Comparison of ENCODE assay signal across 24 cellular contexts in the genomic region with DNA sequence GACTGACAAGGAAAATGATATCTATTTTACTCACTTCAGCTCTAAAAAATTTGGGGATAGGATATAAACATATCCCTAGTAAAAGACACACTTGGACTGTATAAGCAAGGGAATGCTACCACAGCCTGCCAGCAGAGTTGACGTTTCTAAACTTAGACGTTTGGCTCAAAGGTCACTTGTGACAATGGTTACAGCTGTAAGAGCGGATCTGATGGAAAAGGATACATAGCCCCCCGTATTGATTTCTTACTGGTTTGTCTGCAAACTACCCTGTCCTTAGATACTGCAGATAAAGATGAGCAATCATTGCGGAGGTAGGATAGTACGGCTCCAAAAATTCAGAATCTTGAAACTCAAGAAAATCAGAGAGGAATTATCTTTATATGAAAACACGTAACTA.
DNase-seq lines count a peak whose midpoint lies in the region; ATAC-seq and TF ChIP-seq lines count a peak whose summit lies in the region.
"Had no signal": no experiment of that assay in that cellular context is flagged by ENCODE, and none has a peak within 500 bp of the region (broad histone marks: within the 10 kb centered on the region; RNA-seq: fewer than 3 reads in every experiment).

No MANE protein-coding gene starts in this region.

- H3K36me3 Mint-ChIP-seq in CD4-positive, CD25-positive, alpha-beta regulatory T cell = peaks cover 7% of the 10 kb centered on the region
- H3K36me3 Mint-ChIP-seq in WTC11 = no peaks in the 10 kb centered on the region
- H3K36me3 Mint-ChIP-seq in naive thymus-derived CD4-positive, alpha-beta T cell = peaks cover 0 to 18% (median 0%) of the 10 kb centered on the region in 5 donors
- H3K36me3 Mint-ChIP-seq in activated CD4-positive, alpha-beta memory T cell treated with anti-CD3 and anti-CD28 coated beads, Interleukin-2, amount 10 ng/mL, durations not matched to agents 7 days and 5 days (ENCODE audit: low read depth) = peaks cover 16% of the 10 kb centered on the region

- no peak for DNase-seq in CD4-positive, CD25-positive, alpha-beta regulatory T cell
- no peak for DNase-seq in WTC11 (ENCODE audit: low spot score)
- DNase-seq in heart left ventricle = peak in 1 of 5 donors; percentile 37
- no peak for DNase-seq in naive thymus-derived CD4-positive, alpha-beta T cell
- no peak for DNase-seq in NCI-H2171 (lab: John Stamatoyannopoulos, UW)
- no peak for DNase-seq in activated CD4-positive, alpha-beta memory T cell treated with anti-CD3 and anti-CD28 coated beads, Interleukin-2, amount 10 ng/mL, durations not matched to agents 7 days and 5 days
- DNase-seq in NCI-H2227 (lab: John Stamatoyannopoulos, UW; ENCODE audit: unreplicated experiment) = no peak
- no peak for DNase-seq in NCI-H1436 treated with DMSO at 0.1 percent for 48 hours (lab: John Stamatoyannopoulos, UW)
- DNase-seq: activated CD4-positive, CD25-positive, alpha-beta regulatory T cell treated with anti-CD3 and anti-CD28 coated beads, Interleukin-2, amount 50 U/mL, for 72 hours; activated effector memory CD4-positive, alpha-beta T cell treated with Interleukin-2 at 50 U/mL for 16 hours; cerebellar nuclear complex; DMS 273 treated with DMSO at 0.1 percent for 48 hours; HFFc6; IMR-90; NCI-H2081 treated with DMSO at 0.1 percent for 48 hours; NCI-H524; posterior cingulate gyrus; RPMI8226; stimulated activated CD4-positive, alpha-beta T cell treated with anti-CD3 and anti-CD28 coated beads, Interleukin-4, amount 100 ng/mL, for 1 hour; stomach; trophoblast cell had no signal

- H3K36me3 ChIP-seq in CD4-positive, CD25-positive, alpha-beta regulatory T cell (ENCODE audit: control insufficient read depth, insufficient read depth, low read length) = no peaks in the 10 kb centered on the region
- no peaks in the 10 kb centered on the region for H3K36me3 ChIP-seq in heart left ventricle
- H3K36me3 ChIP-seq in naive thymus-derived CD4-positive, alpha-beta T cell (ENCODE audit: control insufficient read depth in 2 of 3, insufficient read depth in 3 of 3, low read length in 3 of 3) = no peaks in the 10 kb centered on the region
- H3K36me3 ChIP-seq: ascending aorta, stomach had no signal

- no peak for TF ChIP-seq CTCF in WTC11 (IDR thresholded peaks at IDR 0.05)
- peak in 1 of 12 donors; percentile 8 for TF ChIP-seq CTCF in heart left ventricle (IDR thresholded peaks at IDR 0.05)

- no peaks in the 10 kb centered on the region for H3K27me3 ChIP-seq in CD4-positive, CD25-positive, alpha-beta regulatory T cell (ENCODE audit: control insufficient read depth, insufficient read depth, low read length)
- H3K27me3 ChIP-seq in heart left ventricle = no peaks in the 10 kb centered on the region
- H3K27me3 ChIP-seq in naive thymus-derived CD4-positive, alpha-beta T cell (ENCODE audit: control insufficient read depth in 2 of 2, insufficient read depth in 2 of 2, low read length in 2 of 2) = no peaks in the 10 kb centered on the region
- H3K27me3 ChIP-seq: ascending aorta, stomach had no signal

- no peaks in the 10 kb centered on the region for H3K9me3 ChIP-seq in CD4-positive, CD25-positive, alpha-beta regulatory T cell (ENCODE audit: control insufficient read depth in 2 of 2, low read length in 2 of 2)
- H3K9me3 ChIP-seq in heart left ventricle = no peaks in the 10 kb centered on the region
- H3K9me3 ChIP-seq in naive thymus-derived CD4-positive, alpha-beta T cell (ENCODE audit: control insufficient read depth in 2 of 3, low read length in 3 of 3) = no peaks in the 10 kb centered on the region
- H3K9me3 ChIP-seq: ascending aorta, stomach had no signal

- H3K4me3 Mint-ChIP-seq in CD4-positive, CD25-positive, alpha-beta regulatory T cell = peak overlapping the region; percentile 50 to 76 (median 66)
- no peak overlapping the region for H3K4me3 Mint-ChIP-seq in WTC11
- peak overlapping the region in 8 of 10 donors; percentile 11 to 67 (median 58) for H3K4me3 Mint-ChIP-seq in naive thymus-derived CD4-positive, alpha-beta T cell
- no peak overlapping the region for H3K4me3 Mint-ChIP-seq in activated CD4-positive, alpha-beta memory T cell treated with anti-CD3 and anti-CD28 coated beads, Interleukin-2, amount 10 ng/mL, durations not matched to agents 7 days and 5 days
- H3K4me3 Mint-ChIP-seq: HFFc6 had no signal

- H3K9me3 Mint-ChIP-seq in CD4-positive, CD25-positive, alpha-beta regulatory T cell = no peaks in the 10 kb centered on the region
- H3K9me3 Mint-ChIP-seq in WTC11 = no peaks in the 10 kb centered on the region
- peaks cover 0 to 1% (median 0%) of the 10 kb centered on the region in 11 donors for H3K9me3 Mint-ChIP-seq in naive thymus-derived CD4-positive, alpha-beta T cell
- H3K9me3 Mint-ChIP-seq in activated CD4-positive, alpha-beta memory T cell treated with anti-CD3 and anti-CD28 coated beads, Interleukin-2, amount 10 ng/mL, durations not matched to agents 7 days and 5 days = no peaks in the 10 kb centered on the region
- H3K9me3 Mint-ChIP-seq: HFFc6 had no signal

- CTCF ChIA-PET in WTC11 (lab: Charles Lee) = no interaction called here
- CTCF ChIA-PET in naive thymus-derived CD4-positive, alpha-beta T cell (lab: Charles Lee) = no interaction called here
- CTCF ChIA-PET in activated CD4-positive, alpha-beta memory T cell treated with anti-CD3 and anti-CD28 coated beads, Interleukin-2, amount 10 ng/mL, durations not matched to agents 7 days and 5 days (lab: Charles Lee) = no interaction called here

- no peaks in the 10 kb centered on the region for H3K27me3 Mint-ChIP-seq in CD4-positive, CD25-positive, alpha-beta regulatory T cell
- H3K27me3 Mint-ChIP-seq in WTC11 (ENCODE audit: low read depth) = no peaks in the 10 kb centered on the region
- H3K27me3 Mint-ChIP-seq in naive thymus-derived CD4-positive, alpha-beta T cell = no peaks in the 10 kb centered on the region
- H3K27me3 Mint-ChIP-seq in activated CD4-positive, alpha-beta memory T cell treated with anti-CD3 and anti-CD28 coated beads, Interleukin-2, amount 10 ng/mL, durations not matched to agents 7 days and 5 days = no peaks in the 10 kb centered on the region

- H3K4me3 ChIP-seq in CD4-positive, CD25-positive, alpha-beta regulatory T cell (ENCODE audit: low read depth, low read length) = peak overlapping the region; percentile 72
- H3K4me3 ChIP-seq in heart left ventricle = peak overlapping the region in 2 of 12 donors; percentile 0 to 1
- H3K4me3 ChIP-seq in naive thymus-derived CD4-positive, alpha-beta T cell (ENCODE audit: low read length) = no peak overlapping the region
- H3K4me3 ChIP-seq: ascending aorta, skin epidermis, stomach had no signal

- H3K4me1 ChIP-seq in CD4-positive, CD25-positive, alpha-beta regulatory T cell (ENCODE audit: control insufficient read depth, insufficient read depth, low read length, poor library complexity, severe bottlenecking) = peaks cover 35% of the 10 kb centered on the region
- peaks cover 3 to 100% (median 99%) of the 10 kb centered on the region in 12 donors for H3K4me1 ChIP-seq in heart left ventricle
- peaks cover 28 to 66% of the 10 kb centered on the region in 2 donors for H3K4me1 ChIP-seq in naive thymus-derived CD4-positive, alpha-beta T cell (ENCODE audit: control insufficient read depth in 2 of 2, insufficient read depth in 2 of 2, low read length in 2 of 2)

- H3K27ac Mint-ChIP-seq in CD4-positive, CD25-positive, alpha-beta regulatory T cell = peak overlapping the region; percentile 11 to 72 (median 68)
- 0 out of 2 replicates have a peak overlapping the region, but pooled peaks have one; percentile 25 for H3K27ac Mint-ChIP-seq in WTC11
- peak overlapping the region in 4 of 9 donors; percentile 23 to 77 (median 58) for H3K27ac Mint-ChIP-seq in naive thymus-derived CD4-positive, alpha-beta T cell
- H3K27ac Mint-ChIP-seq in activated CD4-positive, alpha-beta memory T cell treated with anti-CD3 and anti-CD28 coated beads, Interleukin-2, amount 10 ng/mL, durations not matched to agents 7 days and 5 days = no peak overlapping the region

- H3K27ac ChIP-seq in CD4-positive, CD25-positive, alpha-beta regulatory T cell (ENCODE audit: insufficient read depth, low read length, poor library complexity, severe bottlenecking) = no peak overlapping the region
- peak overlapping the region; percentile 17 to 76 (median 66) for H3K27ac ChIP-seq in heart left ventricle
- H3K27ac ChIP-seq in naive thymus-derived CD4-positive, alpha-beta T cell (ENCODE audit: low read depth, low read length) = no peak overlapping the region
- H3K27ac ChIP-seq: ascending aorta, C4-2B, skin epidermis had no signal

- POLR2A ChIA-PET in WTC11 (lab: Charles Lee) = interaction anchor here (0.5 kb wide), 1 partner anchor 156 kb away, joined by 5 read pairs; no protein-coding TSS in a partner anchor
- POLR2A ChIA-PET in naive thymus-derived CD4-positive, alpha-beta T cell (lab: Charles Lee) = interaction anchor here (1.1 kb wide), 1 partner anchor 11 kb away, joined by 3 read pairs; no protein-coding TSS in a partner anchor
- POLR2A ChIA-PET in activated CD4-positive, alpha-beta memory T cell treated with anti-CD3 and anti-CD28 coated beads, Interleukin-2, amount 10 ng/mL, durations not matched to agents 7 days and 5 days (lab: Charles Lee) = no interaction called here

- no peak for ATAC-seq in CD4-positive, CD25-positive, alpha-beta regulatory T cell (ENCODE audit: low read depth in 2 of 2)
- ATAC-seq in WTC11 = no peak
- ATAC-seq in heart left ventricle = peak; percentile 25 to 66 (median 64)
- ATAC-seq in naive thymus-derived CD4-positive, alpha-beta T cell = no peak

- peaks cover 46 to 79% (median 61%) of the 10 kb centered on the region in 4 donors for H3K4me1 Mint-ChIP-seq in CD4-positive, CD25-positive, alpha-beta regulatory T cell
- H3K4me1 Mint-ChIP-seq in WTC11 = peaks cover 53% of the 10 kb centered on the region
- peaks cover 70 to 100% (median 97%) of the 10 kb centered on the region in 7 donors for H3K4me1 Mint-ChIP-seq in naive thymus-derived CD4-positive, alpha-beta T cell
- peaks cover 77% of the 10 kb centered on the region for H3K4me1 Mint-ChIP-seq in activated CD4-positive, alpha-beta memory T cell treated with anti-CD3 and anti-CD28 coated beads, Interleukin-2, amount 10 ng/mL, durations not matched to agents 7 days and 5 days

- TF ChIP-seq POLR2A in heart left ventricle (IDR thresholded peaks at IDR 0.05) = no peak

- intact Hi-C loops in heart left ventricle (cut with DNase I) = loop anchor here in 9 of 10 donors (5.0 to 10.0 kb wide), 15 partner anchors 38 to 666 kb away; a partner anchor contains a TSS
- intact Hi-C loops in naive thymus-derived CD4-positive, alpha-beta T cell (cut with micrococcal nuclease) = no loop called here

- 41 to 51% (median 45%) methylated on average over 7 of the region's 7 CpGs for WGBS in heart left ventricle, 4 donors

TF ChIP-seq in WTC11, 78 proteins besides CTCF, POLR2A, EP300 and RAD21 (continues in another document):
- TF ChIP-seq RORB (CRISPR knock-in tag; IDR thresholded peaks at IDR 0.05) (no peak), GRHL2 (CRISPR knock-in tag; IDR thresholded peaks at IDR 0.05; ENCODE audit: insufficient replicate concordance, severe bottlenecking) (no peak)
- TF ChIP-seq, protein P1, sequence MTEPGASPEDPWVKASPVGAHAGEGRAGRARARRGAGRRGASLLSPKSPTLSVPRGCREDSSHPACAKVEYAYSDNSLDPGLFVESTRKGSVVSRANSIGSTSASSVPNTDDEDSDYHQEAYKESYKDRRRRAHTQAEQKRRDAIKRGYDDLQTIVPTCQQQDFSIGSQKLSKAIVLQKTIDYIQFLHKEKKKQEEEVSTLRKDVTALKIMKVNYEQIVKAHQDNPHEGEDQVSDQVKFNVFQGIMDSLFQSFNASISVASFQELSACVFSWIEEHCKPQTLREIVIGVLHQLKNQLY (CRISPR knock-in tag; IDR thresholded peaks at IDR 0.05) = no peak

Comparison
In these comparisons a context has a peak if more than half of its experiments do, and no peak if none do; other contexts are left out.
1. ATAC-seq: peak in heart left ventricle (4 of 4); none in CD4-positive, CD25-positive, alpha-beta regulatory T cell (0 of 2), WTC11 (single experiment) and naive thymus-derived CD4-positive, alpha-beta T cell (single experiment).
2. H3K27ac ChIP-seq: peak in heart left ventricle (12 of 12); none in CD4-positive, CD25-positive, alpha-beta regulatory T cell (single experiment) and naive thymus-derived CD4-positive, alpha-beta T cell (single experiment).
3. H3K4me3 Mint-ChIP-seq: peak in CD4-positive, CD25-positive, alpha-beta regulatory T cell (4 of 4) and naive thymus-derived CD4-positive, alpha-beta T cell (8 of 10); none in WTC11 (single experiment) and activated CD4-positive, alpha-beta memory T cell treated with anti-CD3 and anti-CD28 coated beads, Interleukin-2, amount 10 ng/mL, durations not matched to agents 7 days and 5 days (single experiment).
4. intact Hi-C loops: an anchor here in heart left ventricle (5.0 to 10.0 kb wide); none called in naive thymus-derived CD4-positive, alpha-beta T cell.